8 cellular contexts compared by ENCODE assay signal in the genomic region with DNA sequence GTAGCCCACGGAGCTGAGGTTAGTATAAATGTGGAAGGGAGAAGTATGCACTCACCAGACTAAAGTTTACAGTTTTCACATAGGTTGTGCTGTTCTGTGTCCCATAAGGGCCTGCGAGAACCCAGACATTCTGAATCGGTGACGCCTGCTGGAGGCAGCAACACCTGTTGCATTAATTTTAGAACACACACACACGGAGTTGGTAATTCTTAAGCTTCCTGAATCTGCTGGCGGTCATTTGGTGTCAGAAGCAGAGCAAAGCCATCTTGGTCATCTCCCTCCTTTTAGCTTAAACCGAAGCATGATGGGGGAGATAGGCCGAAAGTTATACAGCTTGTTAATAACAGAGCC. TPM values are rescaled to one million over a fixed set of nuclear protein-coding genes. Genes with fewer than 3 reads are reported as not detected.
A peak's percentile ranks its signal among the peaks of the same experiment; 100 is the strongest.
DNase-seq lines count a peak whose midpoint lies in the region; ATAC-seq, FAIRE-seq and TF ChIP-seq lines count a peak whose summit lies in the region.

No MANE protein-coding gene starts in this region.

- H3K36me3 ChIP-seq in Panc1 (ENCODE audit: control insufficient read depth, insufficient read depth, low read length) (peaks cover 13% of the 10 kb centered on the region), muscle layer of colon (ENCODE audit: insufficient read depth, low read length) (peaks cover 17% of the 10 kb centered on the region)
- peaks cover 19% of the 10 kb centered on the region for H3K36me3 ChIP-seq in effector memory CD4-positive, alpha-beta T cell (ENCODE audit: control insufficient read depth, insufficient read depth, low read length)

- in situ Hi-C loops in Panc1 (cut with HindIII; ENCODE audit: low pct_unique_long_range_greater_than_20kb, low sequenced_read_pairs), result no loop called here

- POLR2A ChIA-PET in Panc1 (lab: Charles Lee), result interaction anchor here (0.8 to 1.3 kb wide), 3 partner anchors 16 to 30 kb away, joined by 3 to 4 read pairs (median 4); no protein-coding TSS in a partner anchor

- H3K4me3 ChIP-seq in Panc1 (ENCODE audit: low read depth in 2 of 2, low read length in 2 of 2), result peak overlapping the region; percentile 93 to 97
- H3K4me3 ChIP-seq in effector memory CD4-positive, alpha-beta T cell (ENCODE audit: insufficient read depth, low read depth, low read length, poor library complexity, severe bottlenecking), result peak overlapping the region; percentile 88
- peak overlapping the region; percentile 75 to 80 for H3K4me3 ChIP-seq in muscle layer of colon (ENCODE audit: low read depth in 1 of 2, low read length in 2 of 2)

- no peak for TF ChIP-seq CTCF in Panc1 (IDR thresholded peaks at IDR 0.05)

- TSS peak; percentile 86 for BruUV-seq in Panc1 (replicated peaks; lab: Mats Ljungman, UMichigan)

- peak overlapping the region; percentile 91 for H3K27ac Mint-ChIP-seq in activated CD8-positive, alpha-beta memory T cell treated with anti-CD3 and anti-CD28 coated beads, Interleukin-2, amount 10 ng/mL, durations not matched to agents 7 days and 5 days

- H3K4me1 Mint-ChIP-seq in activated CD8-positive, alpha-beta memory T cell treated with anti-CD3 and anti-CD28 coated beads, Interleukin-2, amount 10 ng/mL, durations not matched to agents 7 days and 5 days, result peaks cover 42% of the 10 kb centered on the region

- H3K9me3 Mint-ChIP-seq in activated CD8-positive, alpha-beta memory T cell treated with anti-CD3 and anti-CD28 coated beads, Interleukin-2, amount 10 ng/mL, durations not matched to agents 7 days and 5 days (ENCODE audit: low read depth), result no peaks in the 10 kb centered on the region

- no peak for FAIRE-seq in urothelium cell line (lab: Jason Lieb, UNC)

- intact Hi-C loops in Panc1 (cut with micrococcal nuclease; ENCODE audit: unreplicated experiment), result no loop called here

- DNase-seq in activated CD8-positive, alpha-beta memory T cell treated with anti-CD3 and anti-CD28 coated beads, Interleukin-2, amount 10 ng/mL, durations not matched to agents 7 days and 5 days, result peak; percentile 52
- DNase-seq in activated CD8-positive, alpha-beta memory T cell treated with anti-CD3 and anti-CD28 coated beads, Interleukin-2, amount 50 U/mL, for 4 hours, result no peak
- DNase-seq in Panc1 (ENCODE audit: low read depth, low spot score) (no peak), urothelium cell line (ENCODE audit: low spot score) (no peak), cortex of kidney (lab: John Stamatoyannopoulos, UW) (no peak)
- DNase-seq in effector memory CD4-positive, alpha-beta T cell, result peak in 1 of 3 donors; percentile 1

- H3K9ac ChIP-seq in muscle layer of colon (ENCODE audit: low read length), result peak overlapping the region; percentile 57

- H3K27me3 Mint-ChIP-seq in activated CD8-positive, alpha-beta memory T cell treated with anti-CD3 and anti-CD28 coated beads, Interleukin-2, amount 10 ng/mL, durations not matched to agents 7 days and 5 days, result no peaks in the 10 kb centered on the region

- ATAC-seq in activated CD8-positive, alpha-beta memory T cell treated with anti-CD3 and anti-CD28 coated beads, Interleukin-2, amount 10 ng/mL, durations not matched to agents 7 days and 5 days, result peak; percentile 43
- ATAC-seq in HG02798 (IDR thresholded peaks at IDR 0.05; ENCODE audit: poor library complexity, unreplicated experiment), result peak; percentile 25
- peak; percentile 21 for ATAC-seq in Panc1

- peak overlapping the region; percentile 94 for H3K4me3 Mint-ChIP-seq in activated CD8-positive, alpha-beta memory T cell treated with anti-CD3 and anti-CD28 coated beads, Interleukin-2, amount 10 ng/mL, durations not matched to agents 7 days and 5 days

- H3K36me3 Mint-ChIP-seq in activated CD8-positive, alpha-beta memory T cell treated with anti-CD3 and anti-CD28 coated beads, Interleukin-2, amount 10 ng/mL, durations not matched to agents 7 days and 5 days, result peaks cover 32% of the 10 kb centered on the region

- peaks cover 12% of the 10 kb centered on the region for H3K4me1 ChIP-seq in Panc1 (ENCODE audit: control insufficient read depth, insufficient read depth, low read length)
- peaks cover 20% of the 10 kb centered on the region for H3K4me1 ChIP-seq in effector memory CD4-positive, alpha-beta T cell (ENCODE audit: control insufficient read depth, insufficient read depth, low read length, poor library complexity, severe bottlenecking)
- H3K4me1 ChIP-seq in muscle layer of colon (ENCODE audit: insufficient read depth, low read length), result peaks cover 13% of the 10 kb centered on the region

- CTCF ChIA-PET in activated CD8-positive, alpha-beta memory T cell treated with anti-CD3 and anti-CD28 coated beads, Interleukin-2, amount 10 ng/mL, durations not matched to agents 7 days and 5 days (lab: Charles Lee), result interaction anchor here (1.2 to 2.1 kb wide), 8 partner anchors 16 to 260 kb away, joined by 3 to 9 read pairs (median 5); partner anchors contain the start of genes AP3B2 and WHAMM
- CTCF ChIA-PET in Panc1 (lab: Charles Lee), result no interaction called here

- H3K27me3 ChIP-seq in Panc1 (ENCODE audit: control insufficient read depth, insufficient read depth, low read length), result no peaks in the 10 kb centered on the region
- H3K27me3 ChIP-seq in effector memory CD4-positive, alpha-beta T cell (replicated peaks; ENCODE audit: control insufficient read depth, insufficient read depth, low read length, poor library complexity, severe bottlenecking), result no peaks in the 10 kb centered on the region
- H3K27me3 ChIP-seq in muscle layer of colon (ENCODE audit: control insufficient read depth in 1 of 2, insufficient read depth in 2 of 2, low read length in 2 of 2), result no peaks in the 10 kb centered on the region

- no peaks in the 10 kb centered on the region for H3K9me3 ChIP-seq in Panc1 (ENCODE audit: control insufficient read depth, insufficient read depth, low read depth, low read length)
- H3K9me3 ChIP-seq in effector memory CD4-positive, alpha-beta T cell (ENCODE audit: control insufficient read depth, low read length), result no peaks in the 10 kb centered on the region
- no peaks in the 10 kb centered on the region for H3K9me3 ChIP-seq in muscle layer of colon (ENCODE audit: low read length)

- peak overlapping the region; percentile 97 for H3K27ac ChIP-seq in Panc1 (ENCODE audit: low read length)
- peak overlapping the region; percentile 76 for H3K27ac ChIP-seq in effector memory CD4-positive, alpha-beta T cell (ENCODE audit: insufficient read depth, low read length, poor library complexity, severe bottlenecking)
- H3K27ac ChIP-seq in muscle layer of colon (ENCODE audit: low read depth, low read length), result peak overlapping the region; percentile 83

RNA-seq across cellular contexts. Expression of gene AP3B2, which starts 41.1 kb away (rescaled TPM):
- not detected for total RNA-seq in activated CD8-positive, alpha-beta memory T cell treated with anti-CD3 and anti-CD28 coated beads, Interleukin-2, amount 10 ng/mL, durations not matched to agents 7 days and 5 days
- 0.95 TPM for total RNA-seq in Panc1 (2021; ENCODE audit: unreplicated experiment)
- 1.1 TPM for polyA plus RNA-seq in Panc1 (2012; ENCODE audit: insufficient read length)

RNA-seq across cellular contexts. Expression of gene FSD2, which starts 55.1 kb away (rescaled TPM):
- not detected for total RNA-seq in activated CD8-positive, alpha-beta memory T cell treated with anti-CD3 and anti-CD28 coated beads, Interleukin-2, amount 10 ng/mL, durations not matched to agents 7 days and 5 days
- not detected for total RNA-seq in Panc1 (2021; ENCODE audit: unreplicated experiment)
- not detected for polyA plus RNA-seq in Panc1 (2012; ENCODE audit: insufficient read length)

RNA-seq across cellular contexts. Expression of gene WHAMM, which starts 58.6 kb away (rescaled TPM):
- total RNA-seq in activated CD8-positive, alpha-beta memory T cell treated with anti-CD3 and anti-CD28 coated beads, Interleukin-2, amount 10 ng/mL, durations not matched to agents 7 days and 5 days, result 10 to 100 TPM in 1 of 2 experiments, 1 to 10 TPM in 1; 9.1 to 11.0 TPM
- total RNA-seq in Panc1 (2021; ENCODE audit: unreplicated experiment), result 8.8 TPM
- 4.0 TPM for polyA plus RNA-seq in Panc1 (2012; ENCODE audit: insufficient read length)
